Comparison of ENCODE assay signal across 8 cellular contexts in genomic region chr6:107458687-107459282, GRCh38. TPM values are rescaled to one million over a fixed set of nuclear protein-coding genes. Genes with fewer than 3 reads are reported as not detected.
A peak's percentile ranks its signal among the peaks of the same experiment; 100 is the strongest.
DNase-seq lines count a peak whose midpoint lies in the region; ATAC-seq and TF ChIP-seq lines count a peak whose summit lies in the region.

No MANE protein-coding gene starts in this region.

- 0 to 1% (median 1%) methylated on average over 17 to 29 of the region's 29 CpGs for WGBS in heart left ventricle, 4 donors

- peaks cover 0 to 24% (median 10%) of the 10 kb centered on the region in 12 donors for H3K4me1 ChIP-seq in heart left ventricle

- no peak for TF ChIP-seq POLR2A in heart left ventricle (IDR thresholded peaks at IDR 0.05)

- peak overlapping the region; percentile 74 to 97 (median 94) for H3K27ac ChIP-seq in heart left ventricle

- no peaks in the 10 kb centered on the region for H3K36me3 ChIP-seq in heart left ventricle

- peak overlapping the region; percentile 64 to 96 (median 86) for H3K4me3 ChIP-seq in heart left ventricle

- no peaks in the 10 kb centered on the region for H3K9me3 ChIP-seq in heart left ventricle

- TF ChIP-seq CTCF in heart left ventricle (IDR thresholded peaks at IDR 0.05), result no peak

- no peaks in the 10 kb centered on the region for H3K27me3 ChIP-seq in heart left ventricle

- peak; percentile 24 for DNase-seq in Ammon's horn (ENCODE audit: low spot score)
- DNase-seq in NCI-H774 (lab: John Stamatoyannopoulos, UW), result peak; percentile 59
- DNase-seq in activated T-helper 9 cell treated with anti-CD3 and anti-CD28 coated beads, Interleukin-2, amount 50 U/mL, for 16 hours (ENCODE audit: low read depth), result peak; percentile 5
- peak in 2 of 5 donors; percentile 26 to 58 for DNase-seq in heart left ventricle
- peak in 6 of 10 donors; percentile 2 to 84 (median 44) for DNase-seq in posterior cingulate gyrus
- DNase-seq in NCI-H446 treated with DMSO at 0.1 percent for 48 hours (lab: John Stamatoyannopoulos, UW), result no peak

- intact Hi-C loops in heart left ventricle (cut with DNase I), result loop anchor here in 6 of 10 donors (1.0 to 10.0 kb wide), 10 partner anchors 30 to 344 kb away; partner anchors contain the start of genes BEND3 (in 2 of the 6) and SOBP (in 1 of the 6)
- intact Hi-C loops in posterior cingulate gyrus (cut with DNase I), result loop anchor here (1.0 to 5.0 kb wide), 3 partner anchors 31 to 344 kb away; partner anchors contain the start of gene BEND3

- ATAC-seq in GM18858 (IDR thresholded peaks at IDR 0.05; ENCODE audit: unreplicated experiment) (peak; percentile 25), HG03045 (IDR thresholded peaks at IDR 0.05; ENCODE audit: unreplicated experiment) (peak; percentile 21), heart left ventricle (peak in 3 of 4 donors; percentile 2 to 10 (median 3))

RNA-seq across cellular contexts. Expression of gene PDSS2, which starts 0.6 kb away (rescaled TPM):
- 10 to 100 TPM; 13.2 to 24.4 (median 14.4) TPM for total RNA-seq in heart left ventricle
- polyA plus RNA-seq in heart left ventricle, result 10 to 100 TPM in 1 of 2 donors, 1 to 10 TPM in 1; 7.2 to 16.5 TPM

RNA-seq across cellular contexts. Expression of gene SOBP, which starts 31.1 kb away (rescaled TPM):
- total RNA-seq in heart left ventricle, result 10 to 100 TPM; 14.6 to 24.9 (median 16.5) TPM
- 10 to 100 TPM; 10.6 to 11.4 TPM for polyA plus RNA-seq in heart left ventricle
